In the genomic region with DNA sequence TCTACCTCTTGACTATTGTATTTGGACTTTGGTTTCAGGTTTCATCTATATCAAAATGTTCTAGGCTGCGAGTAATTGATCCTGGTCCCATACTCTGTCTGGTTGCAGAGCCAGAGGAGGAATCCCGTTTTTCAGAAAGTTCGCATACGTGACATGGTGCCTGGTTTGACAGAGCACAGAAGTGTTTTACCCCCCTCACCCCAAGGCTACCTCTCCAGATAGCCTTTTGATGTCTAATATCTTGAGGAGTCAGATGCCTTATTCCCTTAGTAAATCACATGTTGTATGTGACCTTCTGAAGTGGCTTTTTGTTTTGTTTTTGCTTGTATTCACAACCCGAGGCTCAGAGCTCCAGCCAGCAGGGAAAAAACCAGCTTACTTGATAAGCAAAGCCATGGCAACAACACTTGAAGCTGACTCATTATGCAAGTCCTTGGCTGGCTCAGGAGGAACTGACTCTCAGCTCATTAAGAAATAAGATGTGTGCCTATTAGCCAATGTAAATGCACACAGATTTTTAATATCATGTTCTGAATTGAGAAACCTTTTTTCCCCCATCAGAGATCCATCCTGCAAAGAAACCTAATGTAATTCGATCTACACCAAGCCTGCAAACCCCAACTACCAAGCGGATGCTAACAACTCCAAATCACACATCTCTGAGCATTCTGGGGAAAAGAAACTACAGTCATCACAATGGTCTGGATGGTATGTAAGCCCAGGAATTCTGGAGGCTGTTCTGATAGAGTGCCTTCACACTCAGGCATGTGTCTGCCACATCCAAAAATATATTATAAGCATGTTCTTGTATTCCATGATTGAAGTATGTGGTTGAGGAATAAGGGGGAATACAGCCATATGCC, we compare ENCODE assay signal across 8 cellular contexts. TPM values are rescaled to one million over a fixed set of nuclear protein-coding genes. Genes with fewer than 3 reads are reported as not detected.
DNase-seq lines count a peak whose midpoint lies in the region; ATAC-seq and TF ChIP-seq lines count a peak whose summit lies in the region.

No MANE protein-coding gene starts in this region.

- no peaks in the 10 kb centered on the region for H3K79me1 ChIP-seq in mesendoderm (ENCODE audit: low read length)

- H3K4me1 ChIP-seq in mesendoderm (ENCODE audit: control insufficient read depth, low read depth, low read length) = peaks cover 5% of the 10 kb centered on the region

- no peaks in the 10 kb centered on the region for H3K79me2 ChIP-seq in mesendoderm (ENCODE audit: control insufficient read depth, insufficient read depth, low read length)

- H3K27ac ChIP-seq in mesendoderm (ENCODE audit: low read depth, low read length) = no peak overlapping the region

- no peaks in the 10 kb centered on the region for H3K27me3 ChIP-seq in mesendoderm (ENCODE audit: insufficient read depth, low read length, poor library complexity)

- no peak overlapping the region for H2BK15ac ChIP-seq in mesendoderm (replicated peaks; ENCODE audit: low read depth)

- no peak overlapping the region for H3K23ac ChIP-seq in mesendoderm (ENCODE audit: low read length)

- DNase-seq in AG20443 (ENCODE audit: low spot score) (peak; percentile 87), NCI-H510A (lab: John Stamatoyannopoulos, UW) (peak; percentile 5), choroid plexus epithelial cell (ENCODE audit: low read depth) (peak; percentile 97), mesendoderm (peak; percentile 94), activated gamma-delta T cell (lab: John Stamatoyannopoulos, UW) (no peak), NCI-H526 treated with DMSO at 0.1 percent for 48 hours (lab: John Stamatoyannopoulos, UW) (no peak)

- peak; percentile 98 for ATAC-seq in GM18858 (IDR thresholded peaks at IDR 0.05; ENCODE audit: unreplicated experiment)
- ATAC-seq in HG02943 (IDR thresholded peaks at IDR 0.05; ENCODE audit: low read depth, unreplicated experiment) = peak; percentile 81

- H4K8ac ChIP-seq in mesendoderm (ENCODE audit: low read depth, low read length) = no peak overlapping the region

- no CpG with 5 or more reads among the region's 7 CpGs for whole genome bisulfite sequencing in mesendoderm (ENCODE audit: extremely low coverage, insufficient coverage, low lambda C conversion rate)

- H2AK5ac ChIP-seq in mesendoderm (ENCODE audit: low read length) = no peak overlapping the region

- H3K56ac ChIP-seq in mesendoderm (ENCODE audit: low read length) = peak overlapping the region; percentile 26

- H2BK120ac ChIP-seq in mesendoderm (ENCODE audit: low read depth, low read length) = no peak overlapping the region

- no peak overlapping the region for H3K4me3 ChIP-seq in choroid plexus epithelial cell (ENCODE audit: low read depth, low read length)
- H3K4me3 ChIP-seq in mesendoderm (ENCODE audit: low read length) = no peak overlapping the region

- no peak overlapping the region for H3K9ac ChIP-seq in mesendoderm (ENCODE audit: low read length)

- H3K36me3 ChIP-seq in mesendoderm (ENCODE audit: control insufficient read depth, insufficient read depth, low read length) = no peaks in the 10 kb centered on the region

- no peak overlapping the region for H3K4me2 ChIP-seq in mesendoderm (ENCODE audit: low read length)

- H3K4ac ChIP-seq in mesendoderm (ENCODE audit: low read depth, low read length) = no peak overlapping the region

- no peak overlapping the region for H2BK5ac ChIP-seq in mesendoderm (ENCODE audit: low read length)

- H3K18ac ChIP-seq in mesendoderm (ENCODE audit: low read length) = peak overlapping the region; percentile 64

- no peak overlapping the region for H4K5ac ChIP-seq in mesendoderm (ENCODE audit: low read length)

- no peak for TF ChIP-seq CTCF in choroid plexus epithelial cell (conservative IDR thresholded peaks at IDR 0.05; ENCODE audit: low read depth, low read length)

RNA-seq across cellular contexts. Expression of gene OXER1, which starts 41.4 kb away (rescaled TPM):
- polyA plus RNA-seq in mesendoderm (2013, experiment 1 of 2) = 0.95 TPM
- 0.78 TPM for polyA plus RNA-seq in mesendoderm (2013, experiment 2 of 2)

Comparison
In these comparisons a context has a peak if more than half of its experiments do, and no peak if none do; other contexts are left out.
1. DNase-seq: peak in AG20443 (single experiment), NCI-H510A (single experiment), choroid plexus epithelial cell (single experiment) and mesendoderm (single experiment); none in activated gamma-delta T cell (single experiment) and NCI-H526 treated with DMSO at 0.1 percent for 48 hours (single experiment).